In the genomic region with DNA sequence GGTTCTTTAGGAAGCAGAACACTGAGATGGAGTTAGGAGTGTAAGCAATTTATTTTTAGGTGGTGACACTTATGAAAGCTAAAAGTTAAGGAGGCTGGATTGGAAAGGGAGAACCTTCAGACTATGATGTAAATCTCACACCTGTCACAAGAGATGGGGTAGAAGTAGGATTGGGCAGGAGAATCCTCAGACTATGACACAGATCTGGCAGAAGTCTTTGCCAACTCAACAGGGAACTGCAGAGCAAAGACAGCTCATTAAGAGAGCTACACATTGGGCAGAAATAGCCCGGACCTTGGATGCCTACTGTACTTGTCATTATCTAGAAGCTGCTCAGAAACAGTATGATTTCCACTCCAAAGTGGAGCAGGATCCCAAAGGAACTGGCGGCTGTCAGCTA, we compare ENCODE assay signal across 23 cellular contexts.
A peak's percentile ranks its signal among the peaks of the same experiment; 100 is the strongest.
DNase-seq lines count a peak whose midpoint lies in the region; ATAC-seq lines count a peak whose summit lies in the region.
"Had no signal": no experiment of that assay in that cellular context is flagged by ENCODE, and none has a peak within 500 bp of the region (broad histone marks: within the 10 kb centered on the region; RNA-seq: fewer than 3 reads in every experiment).

No MANE protein-coding gene starts in this region.

- no CpG with 5 or more reads among the region's 2 CpGs for WGBS in trophoblast cell (ENCODE audit: extremely low coverage, insufficient coverage, insufficient read length)

- peaks cover 17% of the 10 kb centered on the region for H3K79me1 ChIP-seq in trophoblast cell (ENCODE audit: low read length)

- intact Hi-C loops in Right ventricle myocardium superior (cut with DNase I): no loop called here

- H3K9ac ChIP-seq in trophoblast cell (ENCODE audit: low read length): no peak overlapping the region

- H2AK5ac ChIP-seq in trophoblast cell (ENCODE audit: low read length): no peak overlapping the region

- H4K12ac ChIP-seq in trophoblast cell (ENCODE audit: low read depth, low read length): no peak overlapping the region

- no peaks in the 10 kb centered on the region for H3K79me2 ChIP-seq in trophoblast cell (ENCODE audit: control insufficient read depth, insufficient read depth, low read length, poor library complexity)

- no peak overlapping the region for H3K4me2 ChIP-seq in trophoblast cell (ENCODE audit: low read length)

- DNase-seq in AG08395 (ENCODE audit: low spot score) (peak; percentile 9), NCI-H446 (lab: John Stamatoyannopoulos, UW) (peak; percentile 50 to 81), fibroblast of peridontal ligament (ENCODE audit: extremely low read depth) (peak; percentile 19), trophoblast cell (no peak), NCI-H510A (lab: John Stamatoyannopoulos, UW) (no peak), Right ventricle myocardium superior (no peak)
- no peak for DNase-seq in activated CD8-positive, alpha-beta memory T cell treated with anti-CD3 and anti-CD28 coated beads, Interleukin-2, amount 50 U/mL, for 48 hours
- DNase-seq in activated T-cell treated with anti-CD3 and anti-CD28 coated beads, Interleukin-2, amount 50 U/mL, for 1 hour: no peak
- DNase-seq: 8988T; Caco-2; CD4-positive, alpha-beta T cell; GOT3; IMR-90; Karpas-422; MG63; NCI-H1092; NCI-H1436 treated with DMSO at 0.1 percent for 48 hours; NCI-H2029; NCI-H345; NCI-H69; Peyer's patch had no signal

- H3K4me1 ChIP-seq in trophoblast cell (ENCODE audit: control insufficient read depth in 1 of 2, insufficient read depth in 2 of 2, low read length in 2 of 2): peaks cover 20 to 22% of the 10 kb centered on the region in 2 experiments
- H3K4me1 ChIP-seq: Peyer's patch had no signal

- H3K18ac ChIP-seq in trophoblast cell (ENCODE audit: low read length): no peak overlapping the region

- peak overlapping the region; percentile 42 for H4K91ac ChIP-seq in trophoblast cell (ENCODE audit: low read depth, low read length)

- no peak overlapping the region for H2BK5ac ChIP-seq in trophoblast cell (ENCODE audit: low read depth, low read length, poor library complexity)

- no peak overlapping the region for H3K4me3 ChIP-seq in trophoblast cell (ENCODE audit: low read depth, low read length)
- H3K4me3 ChIP-seq: GM12878, MG63, Peyer's patch had no signal

- no peak overlapping the region for H3K27ac ChIP-seq in trophoblast cell (ENCODE audit: low read depth, low read length)
- H3K27ac ChIP-seq: Peyer's patch had no signal

- H3K14ac ChIP-seq in trophoblast cell (ENCODE audit: low read length): no peak overlapping the region

- no peaks in the 10 kb centered on the region for H3K36me3 ChIP-seq in trophoblast cell (ENCODE audit: control insufficient read depth in 1 of 2, insufficient read depth in 2 of 2, low read length in 2 of 2)
- H3K36me3 ChIP-seq: MG63, Peyer's patch had no signal

- H4K8ac ChIP-seq in trophoblast cell (ENCODE audit: low read depth, low read length): no peak overlapping the region

- H3K27me3 ChIP-seq in trophoblast cell (ENCODE audit: insufficient read depth, low read length): no peaks in the 10 kb centered on the region
- H3K27me3 ChIP-seq: MG63, Peyer's patch had no signal

- H2AFZ ChIP-seq in trophoblast cell (ENCODE audit: insufficient read depth, low read length, poor library complexity): no peak overlapping the region

- peak overlapping the region; percentile 15 for H2BK120ac ChIP-seq in trophoblast cell (ENCODE audit: insufficient read depth, low read length, poor library complexity)

- peak overlapping the region; percentile 32 for H2BK12ac ChIP-seq in trophoblast cell (ENCODE audit: low read length)

- H3K23ac ChIP-seq in trophoblast cell (ENCODE audit: low read length): no peak overlapping the region

- no peak overlapping the region for H3K4ac ChIP-seq in trophoblast cell (ENCODE audit: low read depth, low read length)

- H3K9me3 ChIP-seq in trophoblast cell (ENCODE audit: insufficient read depth, low read depth, low read length): no peaks in the 10 kb centered on the region
- H3K9me3 ChIP-seq: Caco-2, MG63, Peyer's patch had no signal

- ATAC-seq in Right ventricle myocardium superior (ENCODE audit: poor library complexity): no peak
- ATAC-seq: GM12878, HCT116 had no signal

Comparison
In these comparisons a context has a peak if more than half of its experiments do, and no peak if none do; other contexts are left out.
1. DNase-seq: peak in AG08395 (single experiment), NCI-H446 (2 of 2) and fibroblast of peridontal ligament (single experiment); none in trophoblast cell (0 of 2), activated CD8-positive, alpha-beta memory T cell treated with anti-CD3 and anti-CD28 coated beads, Interleukin-2, amount 50 U/mL, for 48 hours (single experiment), NCI-H510A (single experiment), Right ventricle myocardium superior (single experiment) and activated T-cell treated with anti-CD3 and anti-CD28 coated beads, Interleukin-2, amount 50 U/mL, for 1 hour (single experiment).